23 cellular contexts compared by ENCODE assay signal in the genomic region with DNA sequence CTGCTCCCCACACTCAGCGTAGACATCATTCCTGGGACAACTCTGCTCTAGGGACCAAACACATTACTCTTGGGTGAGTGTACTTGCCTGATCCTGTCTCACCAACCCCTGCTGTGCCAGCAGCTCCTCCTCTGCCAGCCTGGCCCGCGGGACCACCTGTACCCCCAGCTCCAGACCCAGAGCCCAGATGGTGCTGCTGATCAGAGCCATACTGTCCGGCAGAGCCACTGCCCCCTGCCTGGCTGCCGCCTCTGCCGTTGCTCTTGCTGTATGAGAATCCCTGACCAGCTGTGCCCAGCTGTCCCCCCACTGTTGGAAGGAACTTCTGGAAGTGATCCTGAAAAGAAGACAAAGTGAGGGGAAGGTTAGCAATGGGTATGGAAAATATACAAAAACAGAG. TPM values are rescaled to one million over a fixed set of nuclear protein-coding genes. Genes with fewer than 3 reads are reported as not detected.
"Had no signal": no experiment of that assay in that cellular context is flagged by ENCODE, and none has a peak within 500 bp of the region (broad histone marks: within the 10 kb centered on the region; RNA-seq: fewer than 3 reads in every experiment).

No MANE protein-coding gene starts in this region.

- H3K4me3 Mint-ChIP-seq: activated CD4-positive, alpha-beta memory T cell treated with anti-CD3 and anti-CD28 coated beads for 36 hours; activated naive CD8-positive, alpha-beta T cell treated with anti-CD3 and anti-CD28 coated beads, Interleukin-2, amount 50 U/mL, for 24 hours; activated T-cell treated with anti-CD3 and anti-CD28 coated beads, Interleukin-2, amount 50 U/mL, for 72 hours; endodermal cell; naive thymus-derived CD4-positive, alpha-beta T cell; neural crest cell; stimulated activated naive B cell treated with anti-CD40 and anti-IgM and Interleukin-4, amounts not matched to agents 10 μg/mL and 1 μg/mL and 100 μg/mL, for 72 hours had no signal

- H3K27ac Mint-ChIP-seq: activated CD4-positive, alpha-beta memory T cell treated with anti-CD3 and anti-CD28 coated beads for 36 hours; activated naive CD8-positive, alpha-beta T cell treated with anti-CD3 and anti-CD28 coated beads, Interleukin-2, amount 50 U/mL, for 24 hours; activated T-cell treated with anti-CD3 and anti-CD28 coated beads, Interleukin-2, amount 50 U/mL, for 72 hours; endodermal cell; naive thymus-derived CD4-positive, alpha-beta T cell; stimulated activated naive B cell treated with anti-CD40 and anti-IgM and Interleukin-4, amounts not matched to agents 10 μg/mL and 1 μg/mL and 100 μg/mL, for 72 hours had no signal

- H3K9me3 Mint-ChIP-seq: activated CD4-positive, alpha-beta memory T cell treated with anti-CD3 and anti-CD28 coated beads for 36 hours; activated naive CD8-positive, alpha-beta T cell treated with anti-CD3 and anti-CD28 coated beads, Interleukin-2, amount 50 U/mL, for 24 hours; activated T-cell treated with anti-CD3 and anti-CD28 coated beads, Interleukin-2, amount 50 U/mL, for 72 hours; endodermal cell; naive thymus-derived CD4-positive, alpha-beta T cell; neural crest cell; stimulated activated naive B cell treated with anti-CD40 and anti-IgM and Interleukin-4, amounts not matched to agents 10 μg/mL and 1 μg/mL and 100 μg/mL, for 72 hours had no signal

- H3K27ac ChIP-seq: esophagus squamous epithelium, gastroesophageal sphincter, transverse colon, vagina had no signal

- H3K36me3 Mint-ChIP-seq: activated CD4-positive, alpha-beta memory T cell treated with anti-CD3 and anti-CD28 coated beads for 36 hours; naive thymus-derived CD4-positive, alpha-beta T cell; stimulated activated naive B cell treated with anti-CD40 and anti-IgM and Interleukin-4, amounts not matched to agents 10 μg/mL and 1 μg/mL and 100 μg/mL, for 72 hours had no signal

- H3K4me3 ChIP-seq: esophagus squamous epithelium, gastroesophageal sphincter, transverse colon, vagina had no signal

- DNase-seq: activated CD4-positive, alpha-beta memory T cell treated with anti-CD3 and anti-CD28 coated beads for 36 hours; activated CD4-positive, alpha-beta T cell treated with anti-CD3 and anti-CD28 coated beads for 48 hours; activated effector memory CD4-positive, alpha-beta T cell treated with Interleukin-2 at 50 U/mL for 16 hours; activated naive CD4-positive, alpha-beta T cell treated with anti-CD3 and anti-CD28 coated beads, Interleukin-2, amount 50 U/mL, for 16 hours; activated naive CD8-positive, alpha-beta T cell treated with anti-CD3 and anti-CD28 coated beads, Interleukin-2, amount 50 U/mL, for 24 hours; activated T-cell treated with anti-CD3 and anti-CD28 coated beads, Interleukin-2, amount 50 U/mL, for 72 hours; cerebellar nuclear complex; cortex of kidney; endodermal cell; esophagus squamous epithelium; head of caudate nucleus; hypothalamus; naive thymus-derived CD4-positive, alpha-beta T cell; stimulated activated CD4-positive, alpha-beta T cell treated with anti-CD3 and anti-CD28 coated beads, Interleukin-2, amount 100 ng/mL, for 48 hours; stimulated activated CD8-positive, alpha-beta memory T cell treated with anti-CD3 and anti-CD28 coated beads, Interleukin-4, amount 100 ng/mL, for 48 hours; stimulated activated naive B cell treated with anti-CD40 and anti-IgM and Interleukin-4, amounts not matched to agents 10 μg/mL and 1 μg/mL and 100 μg/mL, for 72 hours; transverse colon had no signal

- H3K9me3 ChIP-seq: esophagus squamous epithelium, gastroesophageal sphincter, transverse colon, vagina had no signal

- H3K4me1 Mint-ChIP-seq: activated naive CD8-positive, alpha-beta T cell treated with anti-CD3 and anti-CD28 coated beads, Interleukin-2, amount 50 U/mL, for 24 hours; endodermal cell; naive thymus-derived CD4-positive, alpha-beta T cell; neural crest cell; stimulated activated naive B cell treated with anti-CD40 and anti-IgM and Interleukin-4, amounts not matched to agents 10 μg/mL and 1 μg/mL and 100 μg/mL, for 72 hours had no signal

- H3K4me1 ChIP-seq: esophagus squamous epithelium, gastroesophageal sphincter, transverse colon, vagina had no signal

- H3K27me3 Mint-ChIP-seq: activated CD4-positive, alpha-beta memory T cell treated with anti-CD3 and anti-CD28 coated beads for 36 hours; activated naive CD8-positive, alpha-beta T cell treated with anti-CD3 and anti-CD28 coated beads, Interleukin-2, amount 50 U/mL, for 24 hours had no signal

- H3K36me3 ChIP-seq: esophagus squamous epithelium, gastroesophageal sphincter, transverse colon, vagina had no signal

- H3K27me3 ChIP-seq: esophagus squamous epithelium, gastroesophageal sphincter, transverse colon, vagina had no signal

RNA-seq across cellular contexts. Expression of gene MYOZ1, which starts 6.9 kb away (rescaled TPM):
- total RNA-seq: activated CD4-positive, alpha-beta memory T cell treated with anti-CD3 and anti-CD28 coated beads for 36 hours; activated T-cell treated with anti-CD3 and anti-CD28 coated beads, Interleukin-2, amount 50 U/mL, for 72 hours; gastroesophageal sphincter; naive thymus-derived CD4-positive, alpha-beta T cell; temporal lobe; vagina had no signal
- polyA plus RNA-seq: naive thymus-derived CD4-positive, alpha-beta T cell had no signal

RNA-seq across cellular contexts. Expression of gene SYNPO2L, which starts 21.4 kb away (rescaled TPM):
- total RNA-seq: activated CD4-positive, alpha-beta memory T cell treated with anti-CD3 and anti-CD28 coated beads for 36 hours; activated T-cell treated with anti-CD3 and anti-CD28 coated beads, Interleukin-2, amount 50 U/mL, for 72 hours; renal cortical epithelial cell; sciatic nerve; temporal lobe had no signal
- polyA plus RNA-seq: naive thymus-derived CD4-positive, alpha-beta T cell had no signal
